In the genomic region with DNA sequence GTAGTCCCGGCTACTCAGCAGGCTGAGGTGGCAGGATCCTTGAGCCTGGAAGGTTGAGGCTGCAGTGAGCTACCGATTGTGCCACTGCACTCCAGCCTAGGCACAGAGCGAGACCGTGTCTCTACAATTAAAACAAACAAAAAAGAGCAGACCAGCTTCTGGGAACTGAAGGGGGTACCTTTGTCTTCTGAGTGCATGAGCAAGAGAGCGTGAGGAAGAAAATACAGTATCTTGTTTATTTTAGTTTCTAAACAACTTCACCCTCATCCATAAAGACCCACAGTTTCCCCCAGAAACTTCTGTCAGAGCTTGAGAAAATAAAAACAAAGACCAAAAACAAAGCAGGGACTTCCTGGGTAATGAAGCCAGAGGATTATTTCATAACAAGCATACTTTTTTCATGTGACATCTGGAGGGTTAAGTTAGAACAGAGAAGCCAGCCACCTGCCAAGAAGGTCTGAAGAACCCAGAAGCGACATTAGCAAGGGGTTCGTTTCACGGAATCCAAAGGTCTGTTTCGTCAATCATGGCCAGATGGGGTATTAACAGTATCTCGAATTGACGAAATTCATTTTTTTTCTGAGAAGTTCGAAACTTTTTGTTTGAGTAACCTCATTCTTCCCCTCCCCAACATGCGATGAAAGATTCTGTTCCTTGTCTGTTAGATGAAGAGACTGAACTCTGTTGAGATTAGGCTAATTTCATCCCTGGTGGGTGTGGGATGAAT, we compare ENCODE assay signal across 10 cellular contexts. TPM values are rescaled to one million over a fixed set of nuclear protein-coding genes. Genes with fewer than 3 reads are reported as not detected.
DNase-seq lines count a peak whose midpoint lies in the region; ATAC-seq and TF ChIP-seq lines count a peak whose summit lies in the region.
"Had no signal": no experiment of that assay in that cellular context is flagged by ENCODE, and none has a peak within 500 bp of the region (broad histone marks: within the 10 kb centered on the region; RNA-seq: fewer than 3 reads in every experiment).

No MANE protein-coding gene starts in this region.

- peak overlapping the region; percentile 63 for H3K4me3 Mint-ChIP-seq in T-helper 1 cell treated with Interleukin-12 subunit alpha and Interleukin-12 subunit beta and Interleukin-4 antibody, amounts not matched to agents 30 μg/mL and 1 μg/mL, for 36 hours

- H3K9me3 ChIP-seq in osteoblast (ENCODE audit: low read depth, low read length) (no peaks in the 10 kb centered on the region), ascending aorta (no peaks in the 10 kb centered on the region)

- H3K4me3 ChIP-seq in osteoblast (ENCODE audit: insufficient read depth, low read length): no peak overlapping the region
- no peak overlapping the region for H3K4me3 ChIP-seq in ascending aorta

- no peaks in the 10 kb centered on the region for H3K79me2 ChIP-seq in osteoblast (ENCODE audit: insufficient read depth, low read length)

- peaks cover 70% of the 10 kb centered on the region for H3K4me1 Mint-ChIP-seq in T-helper 1 cell treated with Interleukin-12 subunit alpha and Interleukin-12 subunit beta and Interleukin-4 antibody, amounts not matched to agents 30 μg/mL and 1 μg/mL, for 36 hours (ENCODE audit: low read depth)

- H3K4me1 ChIP-seq in osteoblast (ENCODE audit: insufficient read depth, low read length) (peaks cover 5% of the 10 kb centered on the region), ascending aorta (no peaks in the 10 kb centered on the region)

- TF ChIP-seq CTCF in osteoblast (IDR thresholded peaks at IDR 0.05; ENCODE audit: extremely low read depth, low read depth, low read length) (no peak), ascending aorta (IDR thresholded peaks at IDR 0.05) (no peak)

- no peaks in the 10 kb centered on the region for H3K27me3 Mint-ChIP-seq in T-helper 1 cell treated with Interleukin-12 subunit alpha and Interleukin-12 subunit beta and Interleukin-4 antibody, amounts not matched to agents 30 μg/mL and 1 μg/mL, for 36 hours (ENCODE audit: low read depth)

- no peaks in the 10 kb centered on the region for H3K9me3 Mint-ChIP-seq in T-helper 1 cell treated with Interleukin-12 subunit alpha and Interleukin-12 subunit beta and Interleukin-4 antibody, amounts not matched to agents 30 μg/mL and 1 μg/mL, for 36 hours

- no peak overlapping the region for H3K4me2 ChIP-seq in osteoblast (ENCODE audit: insufficient read depth, low read length)

- ATAC-seq in GM21786 (IDR thresholded peaks at IDR 0.05; ENCODE audit: unreplicated experiment) (peak; percentile 46), GM18519 (IDR thresholded peaks at IDR 0.05; ENCODE audit: low FRiP score, unreplicated experiment) (no peak)

- peaks cover 13% of the 10 kb centered on the region for H3K27me3 ChIP-seq in osteoblast (ENCODE audit: insufficient read depth, low read length)
- H3K27me3 ChIP-seq in ascending aorta: no peaks in the 10 kb centered on the region

- intact Hi-C loops in ascending aorta (cut with DNase I): no loop called here

- DNase-seq in DMS 273 (lab: John Stamatoyannopoulos, UW; ENCODE audit: unreplicated experiment): peak; percentile 15
- DNase-seq in DMS 273 treated with DMSO at 0.1 percent for 48 hours (lab: John Stamatoyannopoulos, UW): no peak
- DNase-seq in osteoblast (ENCODE audit: insufficient read length, low spot score, missing footprints): peak; percentile 52
- DNase-seq in ascending aorta (ENCODE audit: low spot score in 2 of 2): no peak
- DNase-seq in HCEC 1CT: no peak

- H3K27ac ChIP-seq in osteoblast (ENCODE audit: low read depth, low read length) (no peak overlapping the region), ascending aorta (no peak overlapping the region)
- H3K27ac ChIP-seq: 22Rv1 had no signal

- peak overlapping the region; percentile 90 for H3K27ac Mint-ChIP-seq in T-helper 1 cell treated with Interleukin-12 subunit alpha and Interleukin-12 subunit beta and Interleukin-4 antibody, amounts not matched to agents 30 μg/mL and 1 μg/mL, for 36 hours

- H3K36me3 ChIP-seq in osteoblast (ENCODE audit: insufficient read depth, low read length): no peaks in the 10 kb centered on the region
- H3K36me3 ChIP-seq in ascending aorta: no peaks in the 10 kb centered on the region

- H2AFZ ChIP-seq in osteoblast (ENCODE audit: low read length): no peak overlapping the region

- H4K20me1 ChIP-seq in osteoblast (ENCODE audit: insufficient read depth, low read length): no peaks in the 10 kb centered on the region

- peaks cover 4% of the 10 kb centered on the region for H3K36me3 Mint-ChIP-seq in T-helper 1 cell treated with Interleukin-12 subunit alpha and Interleukin-12 subunit beta and Interleukin-4 antibody, amounts not matched to agents 30 μg/mL and 1 μg/mL, for 36 hours (ENCODE audit: low read depth)

RNA-seq across cellular contexts. Expression of a gene that starts 10.2 kb away (rescaled TPM):
- total RNA-seq in osteoblast: not detected in 2 replicates
- not detected for total RNA-seq in ascending aorta
- total RNA-seq: glomerular endothelial cell had no signal

RNA-seq across cellular contexts. Expression of a gene that starts 16.5 kb away (rescaled TPM):
- total RNA-seq in osteoblast: 29.3 and 31.8 TPM in 2 replicates
- total RNA-seq in ascending aorta: 22.7 TPM

Comparison
In these comparisons a context has a peak if more than half of its experiments do, and no peak if none do; other contexts are left out.
1. DNase-seq: peak in DMS 273 (single experiment) and osteoblast (single experiment); none in DMS 273 treated with DMSO at 0.1 percent for 48 hours (single experiment), ascending aorta (0 of 2) and HCEC 1CT (single experiment).